In genomic region chr10:70954777-70955176, GRCh38 we compare ENCODE assay signal across 25 cellular contexts.
A peak's percentile ranks its signal among the peaks of the same experiment; 100 is the strongest.
DNase-seq lines count a peak whose midpoint lies in the region; ATAC-seq, FAIRE-seq and TF ChIP-seq lines count a peak whose summit lies in the region.
"Had no signal": no experiment of that assay in that cellular context is flagged by ENCODE, and none has a peak within 500 bp of the region (broad histone marks: within the 10 kb centered on the region; RNA-seq: fewer than 3 reads in every experiment).

No MANE protein-coding gene starts in this region.

- H3K4me3 Mint-ChIP-seq in chondrocyte (ENCODE audit: unreplicated experiment), result no peak overlapping the region
- H3K4me3 Mint-ChIP-seq: B cell; CD4-positive, alpha-beta T cell; CD8-positive, alpha-beta T cell had no signal

- ATAC-seq in left cardiac atrium, result no peak
- ATAC-seq: A549; CD8-positive, alpha-beta T cell had no signal

- no peaks in the 10 kb centered on the region for H3K9me3 Mint-ChIP-seq in chondrocyte (ENCODE audit: low read depth)
- H3K9me3 Mint-ChIP-seq: CD4-positive, alpha-beta T cell; CD8-positive, alpha-beta T cell had no signal

- no peaks in the 10 kb centered on the region for H3K36me3 Mint-ChIP-seq in chondrocyte (ENCODE audit: low read depth)
- H3K36me3 Mint-ChIP-seq: CD8-positive, alpha-beta T cell had no signal

- CTCF ChIA-PET in HEK293 (lab: Yijun Ruan, JAX) (interaction anchor here (1.9 kb wide), 1 partner anchor 30 kb away, joined by 4 read pairs; no protein-coding TSS in a partner anchor), GM10248 (lab: Yijun Ruan, JAX) (interaction anchor here (1.4 kb wide), 1 partner anchor 10 kb away, joined by 3 read pairs; no protein-coding TSS in a partner anchor)

- H3K27ac ChIP-seq in HEK293 (ENCODE audit: extremely low read depth, low read depth, low read length) (no peak overlapping the region), kidney (ENCODE audit: low read depth in 2 of 2, low read length in 2 of 2) (no peak overlapping the region)
- H3K27ac ChIP-seq: 22Rv1; A549; BLaER1 treated with 17β-estradiol and CSF1 and Interleukin-3, amounts not matched to agents 10 nM and 100 nM; C4-2B had no signal

- H3K9me3 ChIP-seq in HEK293 (ENCODE audit: control insufficient read depth, insufficient read depth, low read depth, low read length), result no peaks in the 10 kb centered on the region
- no peaks in the 10 kb centered on the region for H3K9me3 ChIP-seq in kidney (ENCODE audit: control insufficient read depth in 1 of 2, low read length in 2 of 2)
- H3K9me3 ChIP-seq: A549; BLaER1 treated with 17β-estradiol and CSF1 and Interleukin-3, amounts not matched to agents 10 nM and 100 nM had no signal

- H3K4me1 Mint-ChIP-seq in chondrocyte (ENCODE audit: low read depth), result no peaks in the 10 kb centered on the region
- H3K4me1 Mint-ChIP-seq: B cell had no signal

- H3K36me3 ChIP-seq in HEK293 (ENCODE audit: control insufficient read depth in 2 of 2, insufficient read depth in 1 of 2, low read length in 2 of 2) (no peaks in the 10 kb centered on the region), kidney (ENCODE audit: control insufficient read depth in 1 of 2, insufficient read depth in 2 of 2, low read length in 2 of 2) (no peaks in the 10 kb centered on the region)
- H3K36me3 ChIP-seq: BLaER1 treated with 17β-estradiol and CSF1 and Interleukin-3, amounts not matched to agents 10 nM and 100 nM had no signal

- FAIRE-seq in kidney (lab: Jason Lieb, UNC), result no peak
- FAIRE-seq: A549, GM12891, GM19239 had no signal

- TF ChIP-seq CTCF in HEK293 (tag by site-specific recombination; IDR thresholded peaks at IDR 0.05), result no peak
- no peak for TF ChIP-seq CTCF in chondrocyte (IDR thresholded peaks at IDR 0.05)
- TF ChIP-seq CTCF in kidney (IDR thresholded peaks at IDR 0.05; ENCODE audit: borderline replicate concordance, extremely low read depth, insufficient read depth), result no peak
- no peak for TF ChIP-seq CTCF in GM10248 (IDR thresholded peaks at IDR 0.05; ENCODE audit: control extremely low read depth, extremely low read depth, low read depth, missing control alignments)

- intact Hi-C loops in kidney (cut with DNase I), result no loop called here
- intact Hi-C loops in posterior vena cava (cut with DNase I), result no loop called here
- intact Hi-C loops in left cardiac atrium (cut with DNase I), result no loop called here

- POLR2A ChIA-PET in HEK293 (lab: Yijun Ruan, JAX) (no interaction called here), GM10248 (lab: Yijun Ruan, JAX) (no interaction called here)

- peaks cover 59% of the 10 kb centered on the region for H3K27me3 Mint-ChIP-seq in chondrocyte (ENCODE audit: low read depth)

- DNase-seq in chondrocyte (ENCODE audit: low spot score) (peak; percentile 28), kidney (peak; percentile 15), posterior vena cava (ENCODE audit: low spot score) (peak; percentile 48), left cardiac atrium (no peak), COR-L47 (lab: John Stamatoyannopoulos, UW) (no peak), HT-29 (ENCODE audit: low spot score) (no peak), GM10248 (ENCODE audit: extremely low spot score) (no peak)
- DNase-seq: AML-193; CD4-positive, alpha-beta T cell; CD8-positive, alpha-beta T cell; DMS 273 treated with DMSO at 0.1 percent for 48 hours; DMS153; DMS53; DMS79; DND-41; EL; GDM1 had no signal

- no peak overlapping the region for H3K27ac Mint-ChIP-seq in chondrocyte (ENCODE audit: unreplicated experiment)
- H3K27ac Mint-ChIP-seq: B cell; CD4-positive, alpha-beta T cell; CD8-positive, alpha-beta T cell had no signal

- H3K4me3 ChIP-seq in HEK293 (ENCODE audit: low read depth, low read length) (no peak overlapping the region), kidney (ENCODE audit: low read length in 2 of 2) (no peak overlapping the region)
- H3K4me3 ChIP-seq: A549; BLaER1 treated with 17β-estradiol and CSF1 and Interleukin-3, amounts not matched to agents 10 nM and 100 nM had no signal

- no peak overlapping the region for H3K9ac ChIP-seq in kidney (ENCODE audit: low read length in 2 of 2)
- H3K9ac ChIP-seq: BLaER1 treated with 17β-estradiol and CSF1 and Interleukin-3, amounts not matched to agents 10 nM and 100 nM had no signal

- H3K4me1 ChIP-seq in HEK293 (ENCODE audit: control insufficient read depth, insufficient read depth, low read length), result no peaks in the 10 kb centered on the region
- H3K4me1 ChIP-seq in kidney (ENCODE audit: control insufficient read depth in 1 of 2, insufficient read depth in 1 of 2, low read depth in 1 of 2, low read length in 2 of 2), result no peaks in the 10 kb centered on the region
- H3K4me1 ChIP-seq: A549; BLaER1 treated with 17β-estradiol and CSF1 and Interleukin-3, amounts not matched to agents 10 nM and 100 nM had no signal

TF ChIP-seq in HEK293, 187 proteins besides CTCF, POLR2A, EP300 and RAD21:
- TF ChIP-seq ZBTB49 (tag by site-specific recombination; IDR thresholded peaks at IDR 0.05; ENCODE audit: low read depth) (no peak), ZNF664 (tag by site-specific recombination; IDR thresholded peaks at IDR 0.05) (0 out of 2 replicates have a peak, but pooled peaks have one; percentile 14), ZNF626 (tag by site-specific recombination; IDR thresholded peaks at IDR 0.05) (no peak)

Comparison
In these comparisons a context has a peak if more than half of its experiments do, and no peak if none do; other contexts are left out.
1. DNase-seq: peak in chondrocyte (single experiment), kidney (single experiment) and posterior vena cava (single experiment); none in left cardiac atrium (single experiment), COR-L47 (single experiment), HT-29 (single experiment) and GM10248 (single experiment).